8 cellular contexts compared by ENCODE assay signal in genomic region chr4:185730387-185730786, GRCh38.
DNase-seq lines count a peak whose midpoint lies in the region; ATAC-seq, FAIRE-seq and TF ChIP-seq lines count a peak whose summit lies in the region.

No MANE protein-coding gene starts in this region.

- H2AFZ ChIP-seq in PC-9: no peak overlapping the region

- H3K27me3 ChIP-seq in iPS-18a (ENCODE audit: control insufficient read depth, insufficient read depth, low read length) (no peaks in the 10 kb centered on the region), PC-9 (ENCODE audit: insufficient read depth, low read depth) (no peaks in the 10 kb centered on the region), Caco-2 (replicated peaks; ENCODE audit: control insufficient read depth, insufficient read depth, low read length) (no peaks in the 10 kb centered on the region)

- H3K27ac Mint-ChIP-seq in Caco-2 (ENCODE audit: unreplicated experiment): no peak overlapping the region

- H3K4me3 ChIP-seq in iPS-18a (ENCODE audit: low read length) (no peak overlapping the region), PC-9 (no peak overlapping the region), Caco-2 (ENCODE audit: low read depth, low read length) (no peak overlapping the region)

- H3K9ac ChIP-seq in iPS-18a (ENCODE audit: low read length): no peak overlapping the region

- no peaks in the 10 kb centered on the region for H3K79me2 ChIP-seq in PC-9 (ENCODE audit: low read depth)

- POLR2A ChIA-PET in PC-9 (lab: Charles Lee; ENCODE audit: unreplicated experiment) (no interaction called here), Caco-2 (lab: Charles Lee) (no interaction called here)

- H3K4me2 ChIP-seq in PC-9: no peak overlapping the region

- H3K4me1 ChIP-seq in iPS-18a (ENCODE audit: control insufficient read depth, low read depth, low read length) (peaks cover 8% of the 10 kb centered on the region), PC-9 (replicated peaks; ENCODE audit: insufficient read depth) (no peaks in the 10 kb centered on the region), Caco-2 (no peaks in the 10 kb centered on the region)

- FAIRE-seq in GM18507 (lab: Jason Lieb, UNC): peak; percentile 89

- H3K27ac ChIP-seq in iPS-18a (ENCODE audit: low read length) (peak overlapping the region; percentile 19), PC-9 (no peak overlapping the region)

- no peaks in the 10 kb centered on the region for H3K4me1 Mint-ChIP-seq in Caco-2 (ENCODE audit: low read depth, unreplicated experiment)

- no peaks in the 10 kb centered on the region for H3K27me3 Mint-ChIP-seq in Caco-2 (ENCODE audit: insufficient read depth, unreplicated experiment)

- H4K20me1 ChIP-seq in PC-9 (ENCODE audit: insufficient read depth): no peaks in the 10 kb centered on the region

- peaks cover 5% of the 10 kb centered on the region for H3K36me3 Mint-ChIP-seq in Caco-2 (ENCODE audit: insufficient read depth, unreplicated experiment)

- DNase-seq in GM18507 (ENCODE audit: extremely low spot score, insufficient read length, low read depth) (no peak), RPMI7951 (ENCODE audit: low read depth) (peak; percentile 74), PC-9 (no peak), Caco-2 (no peak), LoVo (ENCODE audit: low spot score) (no peak)
- no peak for DNase-seq in stimulated activated CD4-positive, alpha-beta T cell treated with anti-CD3 and anti-CD28 coated beads, Interleukin-2, amount 100 ng/mL, for 24 hours

- ATAC-seq in HG02642 (IDR thresholded peaks at IDR 0.05; ENCODE audit: poor library complexity, unreplicated experiment): peak; percentile 47

- CTCF ChIA-PET in PC-9 (lab: Charles Lee): interaction anchor here (0.6 kb wide), 1 partner anchor 336 kb away, joined by 9 read pairs; no protein-coding TSS in a partner anchor
- CTCF ChIA-PET in Caco-2 (lab: Charles Lee): no interaction called here

- H3K36me3 ChIP-seq in iPS-18a (ENCODE audit: control insufficient read depth, low read depth, low read length) (no peaks in the 10 kb centered on the region), PC-9 (ENCODE audit: low read depth) (no peaks in the 10 kb centered on the region), Caco-2 (ENCODE audit: control insufficient read depth, insufficient read depth, low read length) (no peaks in the 10 kb centered on the region)

- no peaks in the 10 kb centered on the region for H3F3A ChIP-seq in PC-9 (ENCODE audit: insufficient read depth, low read depth)

- no peak for TF ChIP-seq CTCF in PC-9 (conservative IDR thresholded peaks at IDR 0.05)
- no peak for TF ChIP-seq CTCF in Caco-2 (IDR thresholded peaks at IDR 0.05; ENCODE audit: insufficient read depth in 1 of 2, low read depth in 1 of 2, low read length in 1 of 2, severe bottlenecking in 1 of 2, unreplicated experiment in 1 of 2)

- H3K9me3 Mint-ChIP-seq in Caco-2 (ENCODE audit: unreplicated experiment): no peaks in the 10 kb centered on the region

- no peaks in the 10 kb centered on the region for H3K9me2 ChIP-seq in PC-9 (ENCODE audit: insufficient read depth)

- H3K4me3 Mint-ChIP-seq in Caco-2 (ENCODE audit: unreplicated experiment): no peak overlapping the region

- BruUV-seq in PC-9 (replicated peaks; lab: Mats Ljungman, UMichigan): no TSS peak
- BruUV-seq in Caco-2 (replicated peaks; lab: Mats Ljungman, UMichigan): no TSS peak

- intact Hi-C loops in PC-9 (cut with micrococcal nuclease; ENCODE audit: unreplicated experiment) (no loop called here), Caco-2 (cut with micrococcal nuclease; ENCODE audit: unreplicated experiment) (no loop called here)

- no peaks in the 10 kb centered on the region for H3K9me3 ChIP-seq in iPS-18a (ENCODE audit: control insufficient read depth, low read depth, low read length)
- no peaks in the 10 kb centered on the region for H3K9me3 ChIP-seq in PC-9 (ENCODE audit: insufficient read depth, low read depth)
- H3K9me3 ChIP-seq in Caco-2: no peaks in the 10 kb centered on the region
